ENCODE assay signal across 11 cellular contexts in the genomic region with DNA sequence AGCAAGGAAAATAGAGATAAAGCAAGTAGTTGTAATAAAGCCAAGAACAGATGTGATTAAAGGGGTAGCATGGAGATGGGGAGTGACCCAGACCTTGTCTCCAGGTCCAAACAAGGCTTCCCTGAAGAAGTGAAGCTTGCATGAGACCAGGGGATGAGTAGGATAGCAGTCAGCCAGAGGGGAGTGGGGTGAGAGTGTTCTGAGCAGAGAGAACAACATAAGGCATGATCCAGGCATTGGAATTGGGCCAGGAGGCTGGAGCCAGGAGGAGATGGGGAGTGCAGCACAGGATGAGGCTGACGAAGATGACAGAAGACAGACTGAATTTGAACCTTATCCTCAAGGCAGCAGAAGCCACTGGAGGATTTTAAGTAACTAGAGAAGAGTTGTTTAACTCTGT. TPM values are rescaled to one million over a fixed set of nuclear protein-coding genes. Genes with fewer than 3 reads are reported as not detected.
A peak's percentile ranks its signal among the peaks of the same experiment; 100 is the strongest.
DNase-seq lines count a peak whose midpoint lies in the region; ATAC-seq, FAIRE-seq and TF ChIP-seq lines count a peak whose summit lies in the region.
"Had no signal": no experiment of that assay in that cellular context is flagged by ENCODE, and none has a peak within 500 bp of the region (broad histone marks: within the 10 kb centered on the region; RNA-seq: fewer than 3 reads in every experiment).

No MANE protein-coding gene starts in this region.

- no peaks in the 10 kb centered on the region for H4K20me1 ChIP-seq in mammary epithelial cell (ENCODE audit: insufficient read depth, low read length)

- no peak overlapping the region for H3K9ac ChIP-seq in mammary epithelial cell (ENCODE audit: insufficient read depth, low read length)

- H3K36me3 ChIP-seq in mammary epithelial cell (ENCODE audit: insufficient read depth, low read length): no peaks in the 10 kb centered on the region
- H3K36me3 ChIP-seq in prostate gland: no peaks in the 10 kb centered on the region

- DNase-seq in NCI-H345 (lab: John Stamatoyannopoulos, UW) (peak; percentile 18), NCI-H345 treated with DMSO at 0.1 percent for 48 hours (lab: John Stamatoyannopoulos, UW; ENCODE audit: unreplicated experiment) (no peak), mammary epithelial cell (peak; percentile 42), hypothalamus (lab: John Stamatoyannopoulos, UW) (peak in 32 of 51 donors; percentile 9 to 71 (median 39)), urothelium cell line (ENCODE audit: low spot score) (peak; percentile 9), SKM-1 treated with dmso at 0.1 percent for 144 hours (lab: John Stamatoyannopoulos, UW; ENCODE audit: unreplicated experiment) (no peak), prostate gland (ENCODE audit: low spot score) (no peak)
- DNase-seq: ACHN, activated gamma-delta T cell treated with Interleukin-2 at 50 U/mL for 16 hours, NCI-H2081 treated with DMSO at 0.1 percent for 48 hours had no signal

- in situ Hi-C loops in mammary epithelial cell (cut with MboI; ENCODE audit: low sequenced_read_pairs in 2 of 2): no loop called here

- H3K79me2 ChIP-seq in mammary epithelial cell (ENCODE audit: insufficient read depth, low read length): peaks cover 2% of the 10 kb centered on the region

- dilution Hi-C loops in mammary epithelial cell (cut with HindIII; ENCODE audit: low sequenced_read_pairs): no loop called here

- no peak for TF ChIP-seq POLR2A in prostate gland (IDR thresholded peaks at IDR 0.05)

- no peak overlapping the region for H3K27ac Mint-ChIP-seq in activated T-helper 17 cell treated with anti-CD3 and anti-CD28 coated beads, Interleukin-2, amount 50 U/mL, for 72 hours

- 25% methylated on average over 1 of the region's 1 CpG for WGBS in mammary epithelial cell (ENCODE audit: low coverage, missing lambda C conversion rate)
- WGBS in prostate gland: 37% methylated on average over 1 of the region's 1 CpG

- intact Hi-C loops in mammary epithelial cell (cut with micrococcal nuclease) (no loop called here), prostate gland (cut with DNase I) (no loop called here)

- BruUV-seq in mammary epithelial cell (replicated peaks; lab: Mats Ljungman, UMichigan): no TSS peak

- H3K36me3 Mint-ChIP-seq in activated T-helper 17 cell treated with anti-CD3 and anti-CD28 coated beads, Interleukin-2, amount 50 U/mL, for 72 hours (ENCODE audit: low read depth): no peaks in the 10 kb centered on the region

- no peak overlapping the region for H3K27ac ChIP-seq in mammary epithelial cell (ENCODE audit: insufficient read depth, low read depth, low read length)
- H3K27ac ChIP-seq in prostate gland: no peak overlapping the region

- H3K9me3 ChIP-seq in mammary epithelial cell (replicated peaks; ENCODE audit: insufficient read depth, low read length) (no peaks in the 10 kb centered on the region), prostate gland (no peaks in the 10 kb centered on the region)

- no peak overlapping the region for H3K4me3 Mint-ChIP-seq in activated T-helper 17 cell treated with anti-CD3 and anti-CD28 coated beads, Interleukin-2, amount 50 U/mL, for 72 hours

- H3K4me1 Mint-ChIP-seq in activated T-helper 17 cell treated with anti-CD3 and anti-CD28 coated beads, Interleukin-2, amount 50 U/mL, for 72 hours: peaks cover 16% of the 10 kb centered on the region

- no peak overlapping the region for H3K4me3 ChIP-seq in mammary epithelial cell (replicated peaks in 1 of 3; ENCODE audit: insufficient read depth in 1 of 3, low read depth in 2 of 3, low read length in 3 of 3)
- H3K4me3 ChIP-seq in prostate gland: no peak overlapping the region

- H3K4me1 ChIP-seq in mammary epithelial cell (ENCODE audit: insufficient read depth, low read length) (peaks cover 12% of the 10 kb centered on the region), prostate gland (replicated peaks) (no peaks in the 10 kb centered on the region)

- H3K4me2 ChIP-seq in mammary epithelial cell (ENCODE audit: insufficient read depth, low read depth, low read length): no peak overlapping the region

- H2AFZ ChIP-seq in mammary epithelial cell (ENCODE audit: low read depth, low read length): no peak overlapping the region

- H3K27me3 ChIP-seq in mammary epithelial cell (ENCODE audit: insufficient read depth, low read length) (no peaks in the 10 kb centered on the region), prostate gland (replicated peaks; ENCODE audit: insufficient read depth) (no peaks in the 10 kb centered on the region)

- TF ChIP-seq CTCF in mammary epithelial cell (conservative IDR thresholded peaks at IDR 0.05 in 1 of 2, IDR thresholded peaks at IDR 0.05 in 1 of 2; ENCODE audit: extremely low read depth in 1 of 2, insufficient read depth in 1 of 2, low read depth in 1 of 2, low read length in 2 of 2): no peak
- no peak for TF ChIP-seq CTCF in prostate gland (IDR thresholded peaks at IDR 0.05)

- CTCF ChIA-PET in mammary epithelial cell (lab: Charles Lee; ENCODE audit: low non-redundant PET): no interaction called here

- no peak for ATAC-seq in activated T-helper 17 cell treated with anti-CD3 and anti-CD28 coated beads, Interleukin-2, amount 50 U/mL, for 72 hours (replicated peaks)

- no peak for FAIRE-seq in urothelium cell line (lab: Jason Lieb, UNC)

- no peaks in the 10 kb centered on the region for H3K27me3 Mint-ChIP-seq in activated T-helper 17 cell treated with anti-CD3 and anti-CD28 coated beads, Interleukin-2, amount 50 U/mL, for 72 hours

- no peaks in the 10 kb centered on the region for H3K9me3 Mint-ChIP-seq in activated T-helper 17 cell treated with anti-CD3 and anti-CD28 coated beads, Interleukin-2, amount 50 U/mL, for 72 hours

RNA-seq across cellular contexts. Expression of a gene that starts 7.2 kb away (rescaled TPM):
- total RNA-seq in mammary epithelial cell: 10 to 100 TPM; 11.2 to 14.8 TPM
- polyA plus RNA-seq in mammary epithelial cell: 1.8 TPM
- 7.0 TPM for polyA minus RNA-seq in mammary epithelial cell
- total RNA-seq in activated T-helper 17 cell treated with anti-CD3 and anti-CD28 coated beads, Interleukin-2, amount 50 U/mL, for 72 hours: 1 to 10 TPM; 2.8 to 3.8 TPM
- 1 to 10 TPM; 2.4 to 8.9 TPM for total RNA-seq in prostate gland

RNA-seq across cellular contexts. Expression of a gene that starts 21.2 kb away (rescaled TPM):
- total RNA-seq in mammary epithelial cell: 1 to 10 TPM; 5.3 to 7.4 TPM
- polyA plus RNA-seq in mammary epithelial cell: 8.4 TPM
- 5.3 TPM for polyA minus RNA-seq in mammary epithelial cell
- total RNA-seq in activated T-helper 17 cell treated with anti-CD3 and anti-CD28 coated beads, Interleukin-2, amount 50 U/mL, for 72 hours: 10 to 100 TPM; 10.9 to 16.2 TPM
- total RNA-seq in prostate gland: 10 to 100 TPM; 15.0 to 29.9 TPM

Comparison
In these comparisons a context has a peak if more than half of its experiments do, and no peak if none do; other contexts are left out.
1. DNase-seq: peak in NCI-H345 (single experiment), mammary epithelial cell (single experiment), hypothalamus (32 of 51) and urothelium cell line (single experiment); none in NCI-H345 treated with DMSO at 0.1 percent for 48 hours (single experiment), SKM-1 treated with dmso at 0.1 percent for 144 hours (single experiment) and prostate gland (single experiment).